In the genomic region with DNA sequence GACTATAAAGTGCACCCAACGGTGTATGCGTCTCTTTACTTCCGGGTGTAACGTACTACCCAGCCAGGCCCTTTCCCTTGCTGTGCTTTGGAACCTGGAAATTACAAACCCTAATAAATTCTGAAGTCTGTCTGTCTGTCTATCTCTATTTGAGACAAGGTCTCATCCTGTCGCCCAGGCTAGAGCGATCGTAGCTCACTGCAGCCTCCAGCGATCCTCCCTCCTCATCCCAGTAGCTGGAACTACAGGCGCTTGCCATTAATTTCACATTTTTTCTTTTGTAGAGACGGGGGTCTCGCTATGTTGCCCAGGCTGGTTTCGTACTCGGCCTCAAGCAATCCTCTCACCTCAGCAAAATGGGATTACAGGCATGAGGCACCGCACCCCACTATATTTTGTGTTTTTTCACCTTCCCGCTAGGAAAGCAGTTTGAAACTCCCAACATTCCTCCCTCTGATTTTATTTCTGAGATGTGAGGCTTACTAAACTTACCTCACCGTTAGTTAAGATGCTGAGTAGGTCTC, we compare ENCODE assay signal across 8 cellular contexts. TPM values are rescaled to one million over a fixed set of nuclear protein-coding genes. Genes with fewer than 3 reads are reported as not detected.
A peak's percentile ranks its signal among the peaks of the same experiment; 100 is the strongest.
DNase-seq lines count a peak whose midpoint lies in the region; ATAC-seq and TF ChIP-seq lines count a peak whose summit lies in the region.

No MANE protein-coding gene starts in this region.

- no peaks in the 10 kb centered on the region for H3K9me2 ChIP-seq in hepatocyte (replicated peaks; ENCODE audit: insufficient read depth)

- no peaks in the 10 kb centered on the region for H3K27me3 Mint-ChIP-seq in activated T-helper 1 cell treated with anti-CD3 and anti-CD28 coated beads, Interleukin-12 subunit alpha, Interleukin-12 subunit beta, Interleukin-2, Interleukin-4 antibody, amounts not matched to agents 30 ng/mL and 10 ng/mL and 1 ng/mL, durations not matched to agents 14 hours and 24 hours and 36 hours (ENCODE audit: insufficient read depth)

- 24% methylated on average over 16 of the region's 16 CpGs for WGBS in hepatocyte (ENCODE audit: low lambda C conversion rate, missing lambda C conversion rate)

- H3K4me3 Mint-ChIP-seq in activated T-helper 1 cell treated with anti-CD3 and anti-CD28 coated beads, Interleukin-12 subunit alpha, Interleukin-12 subunit beta, Interleukin-2, Interleukin-4 antibody, amounts not matched to agents 30 ng/mL and 10 ng/mL and 1 ng/mL, durations not matched to agents 14 hours and 24 hours and 36 hours: peak overlapping the region; percentile 99
- peak overlapping the region; percentile 91 for H3K4me3 Mint-ChIP-seq in stimulated activated effector memory CD8-positive, alpha-beta T cell treated with anti-CD3 and anti-CD28 coated beads, Interleukin-12 subunit alpha, Interleukin-12 subunit beta, amount 100 ng/mL, for 72 hours

- H3K36me3 ChIP-seq in hepatocyte (replicated peaks; ENCODE audit: insufficient read depth, low read depth): peaks cover 3% of the 10 kb centered on the region

- no peaks in the 10 kb centered on the region for H3K9me3 ChIP-seq in hepatocyte (ENCODE audit: low read depth)

- H3K36me3 Mint-ChIP-seq in activated T-helper 1 cell treated with anti-CD3 and anti-CD28 coated beads, Interleukin-12 subunit alpha, Interleukin-12 subunit beta, Interleukin-2, Interleukin-4 antibody, amounts not matched to agents 30 ng/mL and 10 ng/mL and 1 ng/mL, durations not matched to agents 14 hours and 24 hours and 36 hours (ENCODE audit: low read depth): peaks cover 18% of the 10 kb centered on the region
- peaks cover 46% of the 10 kb centered on the region for H3K36me3 Mint-ChIP-seq in stimulated activated effector memory CD8-positive, alpha-beta T cell treated with anti-CD3 and anti-CD28 coated beads, Interleukin-12 subunit alpha, Interleukin-12 subunit beta, amount 100 ng/mL, for 72 hours

- H4K20me1 ChIP-seq in hepatocyte (ENCODE audit: insufficient read depth, poor library complexity, severe bottlenecking): peaks cover 4% of the 10 kb centered on the region

- peaks cover 33% of the 10 kb centered on the region for H3K4me1 Mint-ChIP-seq in activated T-helper 1 cell treated with anti-CD3 and anti-CD28 coated beads, Interleukin-12 subunit alpha, Interleukin-12 subunit beta, Interleukin-2, Interleukin-4 antibody, amounts not matched to agents 30 ng/mL and 10 ng/mL and 1 ng/mL, durations not matched to agents 14 hours and 24 hours and 36 hours (ENCODE audit: low read depth)
- H3K4me1 Mint-ChIP-seq in stimulated activated effector memory CD8-positive, alpha-beta T cell treated with anti-CD3 and anti-CD28 coated beads, Interleukin-12 subunit alpha, Interleukin-12 subunit beta, amount 100 ng/mL, for 72 hours: peaks cover 36% of the 10 kb centered on the region

- no peak for DNase-seq in activated T-helper 1 cell treated with anti-CD3 and anti-CD28 coated beads, Interleukin-12 subunit alpha, Interleukin-12 subunit beta, Interleukin-2, Interleukin-4 antibody, amounts not matched to agents 30 ng/mL and 10 ng/mL and 1 ng/mL, durations not matched to agents 14 hours and 24 hours and 36 hours (ENCODE audit: low spot score)
- DNase-seq in hepatocyte (ENCODE audit: low spot score) (no peak), NCI-H2171 treated with DMSO at 0.1 percent for 48 hours (lab: John Stamatoyannopoulos, UW) (no peak)
- DNase-seq in stimulated activated effector memory CD8-positive, alpha-beta T cell treated with anti-CD3 and anti-CD28 coated beads, Interleukin-12 subunit alpha, Interleukin-12 subunit beta, amount 100 ng/mL, for 72 hours (ENCODE audit: low spot score in 2 of 2): no peak
- DNase-seq in central memory CD4-positive, alpha-beta T cell: no peak

- H3K4me1 ChIP-seq in hepatocyte (ENCODE audit: insufficient read depth): peaks cover 18% of the 10 kb centered on the region

- H3K27ac ChIP-seq in 22Rv1 (peak overlapping the region; percentile 94), hepatocyte (peak overlapping the region; percentile 97)

- peak overlapping the region; percentile 100 for H3K27ac Mint-ChIP-seq in activated T-helper 1 cell treated with anti-CD3 and anti-CD28 coated beads, Interleukin-12 subunit alpha, Interleukin-12 subunit beta, Interleukin-2, Interleukin-4 antibody, amounts not matched to agents 30 ng/mL and 10 ng/mL and 1 ng/mL, durations not matched to agents 14 hours and 24 hours and 36 hours
- H3K27ac Mint-ChIP-seq in stimulated activated effector memory CD8-positive, alpha-beta T cell treated with anti-CD3 and anti-CD28 coated beads, Interleukin-12 subunit alpha, Interleukin-12 subunit beta, amount 100 ng/mL, for 72 hours: peak overlapping the region; percentile 96

- ATAC-seq in GM19025 (IDR thresholded peaks at IDR 0.05; ENCODE audit: low read depth, unreplicated experiment): peak; percentile 39
- ATAC-seq in HG03175 (IDR thresholded peaks at IDR 0.05; ENCODE audit: unreplicated experiment): peak; percentile 47
- ATAC-seq in stimulated activated effector memory CD8-positive, alpha-beta T cell treated with anti-CD3 and anti-CD28 coated beads, Interleukin-12 subunit alpha, Interleukin-12 subunit beta, amount 100 ng/mL, for 72 hours: peak; percentile 67

- intact Hi-C loops in activated T-helper 1 cell treated with anti-CD3 and anti-CD28 coated beads, Interleukin-12 subunit alpha, Interleukin-12 subunit beta, Interleukin-2, Interleukin-4 antibody, amounts not matched to agents 30 ng/mL and 10 ng/mL and 1 ng/mL, durations not matched to agents 14 hours and 24 hours and 36 hours (cut with micrococcal nuclease): loop anchor here (5.0 to 10.0 kb wide), 3 partner anchors 1300 to 1912 kb away; a partner anchor contains a TSS

- H3K4me3 ChIP-seq in hepatocyte: peak overlapping the region; percentile 54

- peaks cover 23% of the 10 kb centered on the region for H3K79me2 ChIP-seq in hepatocyte

- H2AFZ ChIP-seq in hepatocyte: peak overlapping the region; percentile 87

- no peaks in the 10 kb centered on the region for H3K27me3 ChIP-seq in hepatocyte

- H3K4me2 ChIP-seq in hepatocyte: peak overlapping the region; percentile 81

- TF ChIP-seq CTCF in 22Rv1 (IDR thresholded peaks at IDR 0.05) (no peak), hepatocyte (IDR thresholded peaks at IDR 0.05; ENCODE audit: poor library complexity) (no peak)

- H3K9me3 Mint-ChIP-seq in activated T-helper 1 cell treated with anti-CD3 and anti-CD28 coated beads, Interleukin-12 subunit alpha, Interleukin-12 subunit beta, Interleukin-2, Interleukin-4 antibody, amounts not matched to agents 30 ng/mL and 10 ng/mL and 1 ng/mL, durations not matched to agents 14 hours and 24 hours and 36 hours: no peaks in the 10 kb centered on the region
- H3K9me3 Mint-ChIP-seq in stimulated activated effector memory CD8-positive, alpha-beta T cell treated with anti-CD3 and anti-CD28 coated beads, Interleukin-12 subunit alpha, Interleukin-12 subunit beta, amount 100 ng/mL, for 72 hours: no peaks in the 10 kb centered on the region

RNA-seq across cellular contexts. Expression of a gene that starts 0.5 kb away (rescaled TPM):
- total RNA-seq in activated T-helper 1 cell treated with anti-CD3 and anti-CD28 coated beads, Interleukin-12 subunit alpha, Interleukin-12 subunit beta, Interleukin-2, Interleukin-4 antibody, amounts not matched to agents 30 ng/mL and 10 ng/mL and 1 ng/mL, durations not matched to agents 14 hours and 24 hours and 36 hours: 53.2 and 54.9 TPM in 2 replicates
- 34.0 and 37.2 TPM in 2 replicates for total RNA-seq in hepatocyte
- polyA plus RNA-seq in hepatocyte: 30.9 and 31.9 TPM in 2 replicates

RNA-seq across cellular contexts. Expression of a gene that starts 31.3 kb away (rescaled TPM):
- total RNA-seq in activated T-helper 1 cell treated with anti-CD3 and anti-CD28 coated beads, Interleukin-12 subunit alpha, Interleukin-12 subunit beta, Interleukin-2, Interleukin-4 antibody, amounts not matched to agents 30 ng/mL and 10 ng/mL and 1 ng/mL, durations not matched to agents 14 hours and 24 hours and 36 hours: 18.4 and 18.9 TPM in 2 replicates
- 22.4 and 27.0 TPM in 2 replicates for total RNA-seq in hepatocyte
- polyA plus RNA-seq in hepatocyte: 9.6 and 16.1 TPM in 2 replicates
